1 cellular context compared by ENCODE assay signal in the genomic region with DNA sequence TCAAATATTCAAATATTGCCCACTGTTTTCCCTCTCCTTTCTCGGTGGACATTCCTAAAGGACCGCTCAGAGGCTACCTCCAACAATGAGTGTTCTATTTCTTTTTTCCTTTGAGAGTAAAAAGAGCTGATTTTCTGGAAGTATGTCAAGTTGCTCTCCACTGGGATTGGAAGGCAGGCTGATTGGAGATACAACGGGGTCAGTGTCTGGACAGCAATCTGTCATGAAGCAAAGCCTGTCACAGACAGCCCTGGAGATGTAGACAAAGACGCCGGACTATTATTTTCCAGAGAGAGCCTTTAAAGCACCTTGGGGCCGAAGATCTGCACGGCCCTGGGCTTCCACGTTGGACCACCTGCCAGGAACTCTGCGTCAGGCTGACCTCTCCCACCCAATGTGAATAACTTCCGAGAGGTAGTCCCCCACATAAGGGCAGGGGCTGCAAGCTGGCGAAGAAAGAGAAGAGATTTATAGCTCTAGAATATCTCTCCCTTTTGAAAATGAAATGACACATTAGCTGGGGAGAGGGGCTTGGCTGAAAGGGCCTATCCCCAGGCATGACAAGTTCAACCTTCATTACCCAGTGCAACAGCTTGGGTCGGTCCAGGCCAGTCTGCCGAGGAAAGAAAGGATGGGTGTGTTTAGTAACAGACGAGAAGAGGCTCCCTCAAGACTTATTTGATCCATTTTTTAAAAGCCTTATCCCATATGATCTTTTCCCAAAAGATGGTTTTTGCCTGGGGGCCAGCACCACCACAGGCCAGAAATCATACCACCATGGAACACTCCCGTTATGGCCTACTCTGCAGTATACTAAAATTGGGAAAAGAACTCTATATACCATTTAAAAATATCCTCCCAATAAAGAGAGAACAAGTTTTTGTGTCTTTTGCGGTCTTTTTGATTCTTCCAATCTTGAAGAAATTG.
TF ChIP-seq lines count a peak whose summit lies in the region.

No MANE protein-coding gene starts in this region.

TF ChIP-seq in GM23338, 12 proteins besides CTCF, POLR2A, EP300 and RAD21 (continued from another document):
- TF ChIP-seq, protein P1, sequence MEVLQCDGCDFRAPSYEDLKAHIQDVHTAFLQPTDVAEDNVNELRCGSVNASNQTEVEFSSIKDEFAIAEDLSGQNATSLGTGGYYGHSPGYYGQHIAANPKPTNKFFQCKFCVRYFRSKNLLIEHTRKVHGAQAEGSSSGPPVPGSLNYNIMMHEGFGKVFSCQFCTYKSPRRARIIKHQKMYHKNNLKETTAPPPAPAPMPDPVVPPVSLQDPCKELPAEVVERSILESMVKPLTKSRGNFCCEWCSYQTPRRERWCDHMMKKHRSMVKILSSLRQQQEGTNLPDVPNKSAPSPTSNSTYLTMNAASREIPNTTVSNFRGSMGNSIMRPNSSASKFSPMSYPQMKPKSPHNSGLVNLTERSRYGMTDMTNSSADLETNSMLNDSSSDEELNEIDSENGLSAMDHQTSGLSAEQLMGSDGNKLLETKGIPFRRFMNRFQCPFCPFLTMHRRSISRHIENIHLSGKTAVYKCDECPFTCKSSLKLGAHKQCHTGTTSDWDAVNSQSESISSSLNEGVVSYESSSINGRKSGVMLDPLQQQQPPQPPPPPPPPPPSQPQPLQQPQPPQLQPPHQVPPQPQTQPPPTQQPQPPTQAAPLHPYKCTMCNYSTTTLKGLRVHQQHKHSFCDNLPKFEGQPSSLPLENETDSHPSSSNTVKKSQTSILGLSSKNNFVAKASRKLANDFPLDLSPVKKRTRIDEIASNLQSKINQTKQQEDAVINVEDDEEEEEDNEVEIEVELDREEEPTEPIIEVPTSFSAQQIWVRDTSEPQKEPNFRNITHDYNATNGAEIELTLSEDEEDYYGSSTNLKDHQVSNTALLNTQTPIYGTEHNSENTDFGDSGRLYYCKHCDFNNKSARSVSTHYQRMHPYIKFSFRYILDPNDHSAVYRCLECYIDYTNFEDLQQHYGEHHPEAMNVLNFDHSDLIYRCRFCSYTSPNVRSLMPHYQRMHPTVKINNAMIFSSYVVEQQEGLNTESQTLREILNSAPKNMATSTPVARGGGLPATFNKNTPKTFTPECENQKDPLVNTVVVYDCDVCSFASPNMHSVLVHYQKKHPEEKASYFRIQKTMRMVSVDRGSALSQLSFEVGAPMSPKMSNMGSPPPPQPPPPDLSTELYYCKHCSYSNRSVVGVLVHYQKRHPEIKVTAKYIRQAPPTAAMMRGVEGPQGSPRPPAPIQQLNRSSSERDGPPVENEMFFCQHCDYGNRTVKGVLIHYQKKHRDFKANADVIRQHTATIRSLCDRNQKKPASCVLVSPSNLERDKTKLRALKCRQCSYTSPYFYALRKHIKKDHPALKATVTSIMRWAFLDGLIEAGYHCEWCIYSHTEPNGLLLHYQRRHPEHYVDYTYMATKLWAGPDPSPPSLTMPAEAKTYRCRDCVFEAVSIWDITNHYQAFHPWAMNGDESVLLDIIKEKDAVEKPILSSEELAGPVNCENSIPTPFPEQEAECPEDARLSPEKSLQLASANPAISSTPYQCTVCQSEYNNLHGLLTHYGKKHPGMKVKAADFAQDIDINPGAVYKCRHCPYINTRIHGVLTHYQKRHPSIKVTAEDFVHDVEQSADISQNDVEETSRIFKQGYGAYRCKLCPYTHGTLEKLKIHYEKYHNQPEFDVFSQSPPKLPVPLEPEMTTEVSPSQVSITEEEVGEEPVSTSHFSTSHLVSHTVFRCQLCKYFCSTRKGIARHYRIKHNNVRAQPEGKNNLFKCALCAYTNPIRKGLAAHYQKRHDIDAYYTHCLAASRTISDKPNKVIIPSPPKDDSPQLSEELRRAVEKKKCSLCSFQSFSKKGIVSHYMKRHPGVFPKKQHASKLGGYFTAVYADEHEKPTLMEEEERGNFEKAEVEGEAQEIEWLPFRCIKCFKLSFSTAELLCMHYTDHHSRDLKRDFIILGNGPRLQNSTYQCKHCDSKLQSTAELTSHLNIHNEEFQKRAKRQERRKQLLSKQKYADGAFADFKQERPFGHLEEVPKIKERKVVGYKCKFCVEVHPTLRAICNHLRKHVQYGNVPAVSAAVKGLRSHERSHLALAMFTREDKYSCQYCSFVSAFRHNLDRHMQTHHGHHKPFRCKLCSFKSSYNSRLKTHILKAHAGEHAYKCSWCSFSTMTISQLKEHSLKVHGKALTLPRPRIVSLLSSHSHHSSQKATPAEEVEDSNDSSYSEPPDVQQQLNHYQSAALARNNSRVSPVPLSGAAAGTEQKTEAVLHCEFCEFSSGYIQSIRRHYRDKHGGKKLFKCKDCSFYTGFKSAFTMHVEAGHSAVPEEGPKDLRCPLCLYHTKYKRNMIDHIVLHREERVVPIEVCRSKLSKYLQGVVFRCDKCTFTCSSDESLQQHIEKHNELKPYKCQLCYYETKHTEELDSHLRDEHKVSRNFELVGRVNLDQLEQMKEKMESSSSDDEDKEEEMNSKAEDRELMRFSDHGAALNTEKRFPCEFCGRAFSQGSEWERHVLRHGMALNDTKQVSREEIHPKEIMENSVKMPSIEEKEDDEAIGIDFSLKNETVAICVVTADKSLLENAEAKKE (CRISPR knock-in tag; IDR thresholded peaks at IDR 0.05) = no peak
- no peak for TF ChIP-seq EZH2 (IDR thresholded peaks at IDR 0.05; ENCODE audit: low read depth, unreplicated experiment)
- TF ChIP-seq EZH2phosphoT487 (IDR thresholded peaks at IDR 0.05; ENCODE audit: unreplicated experiment) = no peak
- TF ChIP-seq ZNF114 (CRISPR knock-in tag; IDR thresholded peaks at IDR 0.05) = no peak
- TF ChIP-seq STAT1 (IDR thresholded peaks at IDR 0.05; ENCODE audit: unreplicated experiment) = no peak
- no peak for TF ChIP-seq JUNB (IDR thresholded peaks at IDR 0.05; ENCODE audit: unreplicated experiment)
- TF ChIP-seq, protein P2, sequence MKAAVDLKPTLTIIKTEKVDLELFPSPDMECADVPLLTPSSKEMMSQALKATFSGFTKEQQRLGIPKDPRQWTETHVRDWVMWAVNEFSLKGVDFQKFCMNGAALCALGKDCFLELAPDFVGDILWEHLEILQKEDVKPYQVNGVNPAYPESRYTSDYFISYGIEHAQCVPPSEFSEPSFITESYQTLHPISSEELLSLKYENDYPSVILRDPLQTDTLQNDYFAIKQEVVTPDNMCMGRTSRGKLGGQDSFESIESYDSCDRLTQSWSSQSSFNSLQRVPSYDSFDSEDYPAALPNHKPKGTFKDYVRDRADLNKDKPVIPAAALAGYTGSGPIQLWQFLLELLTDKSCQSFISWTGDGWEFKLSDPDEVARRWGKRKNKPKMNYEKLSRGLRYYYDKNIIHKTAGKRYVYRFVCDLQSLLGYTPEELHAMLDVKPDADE (IDR thresholded peaks at IDR 0.05) = no peak
- no peak for TF ChIP-seq CREB1 (CRISPR knock-in tag; IDR thresholded peaks at IDR 0.05; ENCODE audit: low read depth)
- TF ChIP-seq ZNF331 (CRISPR knock-in tag; IDR thresholded peaks at IDR 0.05; ENCODE audit: low read depth) = no peak
- TF ChIP-seq REST (IDR thresholded peaks at IDR 0.05; ENCODE audit: unreplicated experiment) = no peak
- TF ChIP-seq POLR2AphosphoS5 (IDR thresholded peaks at IDR 0.05; ENCODE audit: low read depth) = no peak
